8 cellular contexts compared by ENCODE assay signal in the genomic region with DNA sequence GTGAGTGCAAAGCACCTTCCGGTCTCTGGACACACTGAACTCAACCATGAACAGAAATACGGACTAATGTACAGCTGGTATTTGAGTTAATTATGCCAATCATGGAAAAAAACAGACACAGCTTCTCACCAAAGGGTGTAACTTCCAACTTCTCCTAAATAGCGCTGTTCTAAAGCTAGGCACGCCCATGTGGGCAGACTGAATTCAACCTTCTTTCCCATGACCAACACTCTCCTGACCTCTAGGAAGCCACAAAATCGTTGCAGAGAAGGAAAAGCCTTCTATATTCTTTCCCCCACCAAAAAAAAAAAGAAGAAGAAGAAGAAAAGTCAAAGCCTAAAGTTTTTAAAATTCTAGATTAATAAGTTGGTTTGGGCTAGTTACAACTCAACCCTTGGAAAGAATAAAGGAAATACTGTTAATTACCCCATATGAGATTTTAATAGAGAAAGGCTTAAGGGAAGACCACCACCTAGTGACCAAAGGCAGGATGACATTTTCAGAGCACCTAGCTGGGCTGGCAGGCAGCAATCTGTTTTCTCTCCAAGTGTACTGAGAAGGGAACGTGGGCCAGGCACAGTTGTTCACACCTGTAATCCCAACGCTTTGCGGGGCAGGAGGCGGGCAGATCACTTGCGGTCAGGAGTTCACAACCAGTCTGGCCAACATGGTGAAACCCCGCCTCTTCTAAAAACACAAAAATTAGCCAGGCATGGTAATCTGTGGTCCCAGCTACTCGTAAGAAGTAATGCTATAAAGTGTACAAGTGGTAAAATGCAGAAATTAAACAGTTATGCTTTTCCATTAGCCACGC. TPM values are rescaled to one million over a fixed set of nuclear protein-coding genes. Genes with fewer than 3 reads are reported as not detected.
DNase-seq lines count a peak whose midpoint lies in the region; ATAC-seq and TF ChIP-seq lines count a peak whose summit lies in the region.
"Not testable (repeated sequence)": the region's sequence is repeated elsewhere in the genome, so short reads cannot be mapped to it uniquely, and the experiment has no call there.

No MANE protein-coding gene starts in this region.

- DNase-seq in AG04450 (ENCODE audit: low read depth, low spot score), result peak; percentile 24
- DNase-seq in NCI-H146 treated with DMSO at 0.1 percent for 48 hours (lab: John Stamatoyannopoulos, UW; ENCODE audit: unreplicated experiment), result peak; percentile 1
- peak; percentile 62 for DNase-seq in RPMI8226
- DNase-seq in activated naive CD4-positive, alpha-beta T cell treated with anti-CD3 and anti-CD28 coated beads, Interleukin-2, amount 50 U/mL, for 16 hours, result peak; percentile 25
- not testable (repeated sequence) for DNase-seq in left lobe of liver (ENCODE audit: low spot score); retinal pigment epithelial cell (ENCODE audit: low read depth)

- not testable (repeated sequence) for H3K27ac ChIP-seq in AG04450 (ENCODE audit: low read depth, low read length)

- not testable (repeated sequence) for H3K9me3 ChIP-seq in AG04450 (ENCODE audit: control insufficient read depth, insufficient read depth, low read length)

- not testable (repeated sequence) for H3K4me3 ChIP-seq in AG04450 (ENCODE audit: low read depth, low read length); retinal pigment epithelial cell (ENCODE audit: low read length)

- TF ChIP-seq CTCF in AG04450 (IDR thresholded peaks at IDR 0.05; ENCODE audit: low read depth, low read length) (peak; percentile 52), GM12874 (IDR thresholded peaks at IDR 0.05; ENCODE audit: insufficient read depth, low read depth, low read length) (peak; percentile 25; the same call in 1 of the 2 replicates), retinal pigment epithelial cell (conservative IDR thresholded peaks at IDR 0.05; ENCODE audit: low read depth, low read length) (peak; percentile 53)

- peak; percentile 68 for ATAC-seq in esophagus mucosa
- peak; percentile 96 for ATAC-seq in left lobe of liver

- POLR2A ChIA-PET in AG04450 (lab: Yijun Ruan, JAX), result interaction anchor here (0.6 kb wide), 1 partner anchor 108 kb away, joined by 3 read pairs; no protein-coding TSS in a partner anchor

- H3K27me3 ChIP-seq in AG04450 (ENCODE audit: control insufficient read depth, insufficient read depth, low read length), result not testable (repeated sequence)

- CTCF ChIA-PET in AG04450 (lab: Charles Lee), result interaction anchor here (0.6 to 1.2 kb wide), 3 partner anchors 35 to 144 kb away, joined by 3 to 10 read pairs (median 7); no protein-coding TSS in a partner anchor

RNA-seq across cellular contexts. Expression of gene NPIPB4, which starts 55.8 kb away (rescaled TPM):
- polyA plus RNA-seq in AG04450 (2011; rRNA removed), result 16.8 and 19.5 TPM in 2 replicates
- polyA minus RNA-seq in AG04450 (2011; rRNA and poly(A)+ RNA removed), result 37.6 and 44.4 TPM in 2 replicates
- total RNA-seq in esophagus mucosa (81.5 TPM), left lobe of liver (58.3 TPM)
